1 cellular context compared by ENCODE assay signal in the genomic region with DNA sequence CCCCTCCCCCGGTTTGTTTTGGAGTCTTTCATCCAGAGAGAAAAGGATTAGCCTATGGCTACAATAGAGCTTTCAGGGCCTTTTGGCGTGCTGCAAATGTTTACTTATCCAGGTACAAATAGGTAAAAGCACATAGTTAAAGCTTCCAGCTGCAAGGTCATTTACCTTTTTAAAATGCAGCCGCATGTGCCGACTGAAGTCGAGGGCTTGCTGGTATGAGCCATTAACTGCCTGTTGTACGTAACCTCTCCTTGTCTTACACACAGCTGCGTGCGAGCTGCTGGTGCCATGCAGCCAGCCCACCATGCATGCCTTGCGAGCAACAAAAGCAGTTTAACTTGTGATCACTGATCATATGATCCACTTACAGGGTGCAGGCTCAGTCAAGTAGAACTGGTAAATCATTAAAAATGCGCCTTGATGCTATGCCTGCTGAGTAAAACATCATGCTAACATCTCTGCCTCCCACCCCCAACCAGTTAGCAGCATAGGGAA.
TF ChIP-seq lines count a peak whose summit lies in the region.

No MANE protein-coding gene starts in this region.

TF ChIP-seq in HepG2, 621 proteins besides CTCF, POLR2A, EP300 and RAD21 (continued from another document and continues in another):
- no peak for TF ChIP-seq RNF219 (CRISPR knock-in tag; IDR thresholded peaks at IDR 0.05)
- TF ChIP-seq ZNF280D (CRISPR knock-in tag; IDR thresholded peaks at IDR 0.05): peak; percentile 66; the same call in 1 of the 2 replicates
- TF ChIP-seq PAXIP1 (CRISPR knock-in tag; conservative IDR thresholded peaks at IDR 0.05): peak; percentile 72
- TF ChIP-seq TOPORS (CRISPR knock-in tag; IDR thresholded peaks at IDR 0.05): peak; percentile 65; the same call in 1 of the 2 replicates
- no peak for TF ChIP-seq NONO (IDR thresholded peaks at IDR 0.05)
- peak; percentile 39; the same call in 1 of the 2 replicates for TF ChIP-seq NONO (CRISPR knock-in tag; conservative IDR thresholded peaks at IDR 0.05)
- peak; percentile 40; the same call in 1 of the 2 replicates for TF ChIP-seq ZNF331 (CRISPR knock-in tag; IDR thresholded peaks at IDR 0.05)
- no peak for TF ChIP-seq MED8 (CRISPR knock-in tag; IDR thresholded peaks at IDR 0.05; ENCODE audit: insufficient replicate concordance)
- TF ChIP-seq PCBP1 (IDR thresholded peaks at IDR 0.05; ENCODE audit: borderline replicate concordance, low read depth, low read length): no peak
- no peak for TF ChIP-seq ZNF17 (CRISPR knock-in tag; IDR thresholded peaks at IDR 0.05)
- TF ChIP-seq ZNF292 (CRISPR knock-in tag; IDR thresholded peaks at IDR 0.05; ENCODE audit: borderline replicate concordance, low read depth): peak; percentile 92; the same call in 1 of the 2 replicates
- TF ChIP-seq FIP1L1 (IDR thresholded peaks at IDR 0.05; ENCODE audit: borderline replicate concordance, insufficient read depth, low read depth, low read length): no peak
- no peak for TF ChIP-seq DNMT3B (CRISPR knock-in tag; conservative IDR thresholded peaks at IDR 0.05)
- TF ChIP-seq PITX1 (CRISPR knock-in tag; IDR thresholded peaks at IDR 0.05): peak; percentile 98
- TF ChIP-seq ZNF563 (CRISPR knock-in tag; IDR thresholded peaks at IDR 0.05): no peak
- TF ChIP-seq ZFP36L1 (CRISPR knock-in tag; IDR thresholded peaks at IDR 0.05): no peak
- peak; percentile 69 for TF ChIP-seq NFIC (IDR thresholded peaks at IDR 0.05; ENCODE audit: low read length)
- no peak for TF ChIP-seq ZNF383 (CRISPR knock-in tag; IDR thresholded peaks at IDR 0.05; ENCODE audit: borderline replicate concordance)
- TF ChIP-seq AHDC1 (CRISPR knock-in tag; IDR thresholded peaks at IDR 0.05; ENCODE audit: borderline replicate concordance): peak; percentile 45; the same call in 1 of the 2 replicates
- TF ChIP-seq CCDC6 (CRISPR knock-in tag; IDR thresholded peaks at IDR 0.05): no peak
- no peak for TF ChIP-seq TEF (CRISPR knock-in tag; IDR thresholded peaks at IDR 0.05)
- no peak for TF ChIP-seq TRAFD1 (CRISPR knock-in tag; IDR thresholded peaks at IDR 0.05; ENCODE audit: borderline replicate concordance)
- peak; percentile 45; the same call in 1 of the 2 replicates for TF ChIP-seq KAT8 (CRISPR knock-in tag; IDR thresholded peaks at IDR 0.05)
- peak; percentile 60 for TF ChIP-seq NCOA2 (CRISPR knock-in tag; IDR thresholded peaks at IDR 0.05)
- TF ChIP-seq MXI1 (IDR thresholded peaks at IDR 0.05; ENCODE audit: borderline replicate concordance, low read depth, low read length): no peak
- TF ChIP-seq ZNF644 (CRISPR knock-in tag; IDR thresholded peaks at IDR 0.05; ENCODE audit: low read depth): peak; percentile 66; the same call in 1 of the 2 replicates
- TF ChIP-seq STAT5B (CRISPR knock-in tag; IDR thresholded peaks at IDR 0.05): no peak
- 0 out of 2 replicates have a peak, but pooled peaks have one; percentile 41 for TF ChIP-seq ISX (CRISPR knock-in tag; conservative IDR thresholded peaks at IDR 0.05)
- 0 out of 2 replicates have a peak, but pooled peaks have one; percentile 44 for TF ChIP-seq ZBTB3 (CRISPR knock-in tag; IDR thresholded peaks at IDR 0.05; ENCODE audit: borderline replicate concordance, low read depth)
- TF ChIP-seq ZMYM4 (CRISPR knock-in tag; IDR thresholded peaks at IDR 0.05): peak; percentile 80
- 0 out of 2 replicates have a peak, but pooled peaks have one; percentile 44 for TF ChIP-seq ZMAT3 (CRISPR knock-in tag; conservative IDR thresholded peaks at IDR 0.05)
- TF ChIP-seq IKZF4 (CRISPR knock-in tag; IDR thresholded peaks at IDR 0.05; ENCODE audit: borderline replicate concordance, low read depth, not compliant biosample characterization): no peak
- peak; percentile 37; the same call in 1 of the 2 replicates for TF ChIP-seq ZSCAN31 (CRISPR knock-in tag; IDR thresholded peaks at IDR 0.05; ENCODE audit: low read depth)
- TF ChIP-seq USF2 (IDR thresholded peaks at IDR 0.05; ENCODE audit: low read depth, low read length): no peak
- TF ChIP-seq USF2 (CRISPR knock-in tag; IDR thresholded peaks at IDR 0.05; ENCODE audit: borderline replicate concordance): no peak
- TF ChIP-seq HMGA1 (CRISPR knock-in tag; conservative IDR thresholded peaks at IDR 0.05): no peak
- no peak for TF ChIP-seq ZNF530 (CRISPR knock-in tag; IDR thresholded peaks at IDR 0.05; ENCODE audit: low read depth)
